In the genomic region with DNA sequence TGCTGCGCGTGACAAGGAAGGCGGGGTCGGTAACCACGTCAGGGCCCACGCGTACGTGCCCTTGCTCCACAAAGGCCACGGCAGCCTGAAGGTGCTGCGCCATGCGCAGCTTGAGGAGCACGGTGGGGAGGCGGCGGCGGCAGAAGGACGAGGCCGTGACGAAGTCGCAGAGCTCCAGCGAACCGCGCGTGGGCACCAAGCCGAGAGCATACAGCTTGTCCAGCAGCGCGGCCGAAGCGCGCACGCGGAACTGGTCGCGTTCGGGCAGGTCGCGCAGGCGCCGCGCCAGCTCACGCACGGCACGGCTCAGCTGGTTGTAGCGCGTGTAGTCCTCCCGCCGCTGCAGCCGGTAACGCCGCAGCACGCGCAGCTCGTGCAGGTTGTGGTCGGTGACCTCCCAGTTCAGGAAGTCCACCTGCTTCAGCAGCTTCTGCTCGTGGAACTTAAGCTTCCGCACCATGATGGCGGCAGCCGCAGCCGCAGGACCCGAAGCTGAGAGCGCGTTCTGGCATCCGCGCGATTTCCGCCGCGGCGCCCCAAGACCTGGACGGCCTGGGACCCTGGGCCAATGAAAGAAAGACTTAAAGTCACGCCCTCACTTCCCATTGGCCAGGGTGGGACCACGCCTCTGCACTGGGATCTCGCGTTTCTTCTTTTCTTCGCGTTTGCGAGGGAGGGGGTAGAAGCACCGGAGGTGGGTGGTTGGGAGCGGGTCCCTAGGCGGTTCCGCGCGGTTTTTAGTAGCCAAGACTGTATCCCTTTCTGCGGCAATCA, we compare ENCODE assay signal across 1 cellular context.
TF ChIP-seq lines count a peak whose summit lies in the region.

A gene with protein sequence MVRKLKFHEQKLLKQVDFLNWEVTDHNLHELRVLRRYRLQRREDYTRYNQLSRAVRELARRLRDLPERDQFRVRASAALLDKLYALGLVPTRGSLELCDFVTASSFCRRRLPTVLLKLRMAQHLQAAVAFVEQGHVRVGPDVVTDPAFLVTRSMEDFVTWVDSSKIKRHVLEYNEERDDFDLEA (minus strand): TSS at position 516 of the 774 bp plus-strand sequence. CDS start 56 bp downstream, at position 460.

TF ChIP-seq in HepG2, 621 proteins besides CTCF, POLR2A, EP300 and RAD21 (continued from another document and continues in another):
- TF ChIP-seq RERE (CRISPR knock-in tag; IDR thresholded peaks at IDR 0.05; ENCODE audit: low read depth) (0 out of 2 replicates have a peak, but pooled peaks have one; percentile 3), MNT (IDR thresholded peaks at IDR 0.05) (peak; percentile 30; the same call in 1 of the 2 replicates), CREBL2 (CRISPR knock-in tag; IDR thresholded peaks at IDR 0.05; ENCODE audit: borderline replicate concordance) (peak; percentile 90; the same call in 1 of the 2 replicates), SP1 (IDR thresholded peaks at IDR 0.05) (peak; percentile 39; the same call in 1 of the 2 replicates), SP1 (CRISPR knock-in tag; IDR thresholded peaks at IDR 0.05) (peak; percentile 67), KDM5B (CRISPR knock-in tag; IDR thresholded peaks at IDR 0.05; ENCODE audit: borderline replicate concordance) (peak; percentile 87; the same call in 1 of the 2 replicates), MAFG (CRISPR knock-in tag; IDR thresholded peaks at IDR 0.05) (no peak), ZKSCAN8 (CRISPR knock-in tag; IDR thresholded peaks at IDR 0.05; ENCODE audit: borderline replicate concordance) (no peak), CHCHD3 (CRISPR knock-in tag; IDR thresholded peaks at IDR 0.05) (peak; percentile 88; the same call in 1 of the 2 replicates), MED8 (CRISPR knock-in tag; IDR thresholded peaks at IDR 0.05; ENCODE audit: insufficient replicate concordance) (peak; percentile 32), ZNF772 (CRISPR knock-in tag; IDR thresholded peaks at IDR 0.05) (peak; percentile 61; the same call in 1 of the 2 replicates), ZNF737 (CRISPR knock-in tag; IDR thresholded peaks at IDR 0.05; ENCODE audit: borderline replicate concordance) (no peak), RFXAP (CRISPR knock-in tag; IDR thresholded peaks at IDR 0.05; ENCODE audit: borderline replicate concordance) (peak; percentile 86), FOXC1 (CRISPR knock-in tag; IDR thresholded peaks at IDR 0.05; ENCODE audit: borderline replicate concordance) (peak; percentile 61; the same call in 1 of the 2 replicates), NR0B2 (CRISPR knock-in tag; IDR thresholded peaks at IDR 0.05) (peak; percentile 92; the same call in 1 of the 2 replicates), YEATS4 (CRISPR knock-in tag; IDR thresholded peaks at IDR 0.05; ENCODE audit: borderline replicate concordance) (peak; percentile 96), HNF4A (CRISPR knock-in tag; IDR thresholded peaks at IDR 0.05) (peak; percentile 86), YY1 (IDR thresholded peaks at IDR 0.05; ENCODE audit: insufficient read depth, insufficient replicate concordance, low read depth, low read length) (peak; percentile 93), KDM3A (CRISPR knock-in tag; IDR thresholded peaks at IDR 0.05; ENCODE audit: low read depth) (peak; percentile 60; the same call in 1 of the 2 replicates), ZNF782 (CRISPR knock-in tag; IDR thresholded peaks at IDR 0.05; ENCODE audit: borderline replicate concordance) (peak; percentile 93), NR2C2 (CRISPR knock-in tag; IDR thresholded peaks at IDR 0.05; ENCODE audit: borderline replicate concordance) (peak; percentile 83), GABPB1 (CRISPR knock-in tag; IDR thresholded peaks at IDR 0.05) (peak; percentile 94), MATR3 (CRISPR knock-in tag; IDR thresholded peaks at IDR 0.05) (0 out of 2 replicates have a peak, but pooled peaks have one; percentile 35), ZNF761 (CRISPR knock-in tag; conservative IDR thresholded peaks at IDR 0.05) (0 out of 2 replicates have a peak, but pooled peaks have one; percentile 79), IRF2 (CRISPR knock-in tag; IDR thresholded peaks at IDR 0.05) (0 out of 2 replicates have a peak, but pooled peaks have one; percentile 15)
- TF ChIP-seq, protein P1, sequence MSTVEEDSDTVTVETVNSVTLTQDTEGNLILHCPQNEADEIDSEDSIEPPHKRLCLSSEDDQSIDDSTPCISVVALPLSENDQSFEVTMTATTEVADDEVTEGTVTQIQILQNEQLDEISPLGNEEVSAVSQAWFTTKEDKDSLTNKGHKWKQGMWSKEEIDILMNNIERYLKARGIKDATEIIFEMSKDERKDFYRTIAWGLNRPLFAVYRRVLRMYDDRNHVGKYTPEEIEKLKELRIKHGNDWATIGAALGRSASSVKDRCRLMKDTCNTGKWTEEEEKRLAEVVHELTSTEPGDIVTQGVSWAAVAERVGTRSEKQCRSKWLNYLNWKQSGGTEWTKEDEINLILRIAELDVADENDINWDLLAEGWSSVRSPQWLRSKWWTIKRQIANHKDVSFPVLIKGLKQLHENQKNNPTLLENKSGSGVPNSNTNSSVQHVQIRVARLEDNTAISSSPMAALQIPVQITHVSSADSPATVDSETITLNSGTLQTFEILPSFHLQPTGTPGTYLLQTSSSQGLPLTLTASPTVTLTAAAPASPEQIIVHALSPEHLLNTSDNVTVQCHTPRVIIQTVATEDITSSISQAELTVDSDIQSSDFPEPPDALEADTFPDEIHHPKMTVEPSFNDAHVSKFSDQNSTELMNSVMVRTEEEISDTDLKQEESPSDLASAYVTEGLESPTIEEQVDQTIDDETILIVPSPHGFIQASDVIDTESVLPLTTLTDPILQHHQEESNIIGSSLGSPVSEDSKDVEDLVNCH (CRISPR knock-in tag; IDR thresholded peaks at IDR 0.05): peak; percentile 62; the same call in 1 of the 2 replicates
- TF ChIP-seq, protein P2, sequence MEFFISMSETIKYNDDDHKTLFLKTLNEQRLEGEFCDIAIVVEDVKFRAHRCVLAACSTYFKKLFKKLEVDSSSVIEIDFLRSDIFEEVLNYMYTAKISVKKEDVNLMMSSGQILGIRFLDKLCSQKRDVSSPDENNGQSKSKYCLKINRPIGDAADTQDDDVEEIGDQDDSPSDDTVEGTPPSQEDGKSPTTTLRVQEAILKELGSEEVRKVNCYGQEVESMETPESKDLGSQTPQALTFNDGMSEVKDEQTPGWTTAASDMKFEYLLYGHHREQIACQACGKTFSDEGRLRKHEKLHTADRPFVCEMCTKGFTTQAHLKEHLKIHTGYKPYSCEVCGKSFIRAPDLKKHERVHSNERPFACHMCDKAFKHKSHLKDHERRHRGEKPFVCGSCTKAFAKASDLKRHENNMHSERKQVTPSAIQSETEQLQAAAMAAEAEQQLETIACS (CRISPR knock-in tag; IDR thresholded peaks at IDR 0.05): peak; percentile 73; the same call in 1 of the 2 replicates
- TF ChIP-seq, protein P3, sequence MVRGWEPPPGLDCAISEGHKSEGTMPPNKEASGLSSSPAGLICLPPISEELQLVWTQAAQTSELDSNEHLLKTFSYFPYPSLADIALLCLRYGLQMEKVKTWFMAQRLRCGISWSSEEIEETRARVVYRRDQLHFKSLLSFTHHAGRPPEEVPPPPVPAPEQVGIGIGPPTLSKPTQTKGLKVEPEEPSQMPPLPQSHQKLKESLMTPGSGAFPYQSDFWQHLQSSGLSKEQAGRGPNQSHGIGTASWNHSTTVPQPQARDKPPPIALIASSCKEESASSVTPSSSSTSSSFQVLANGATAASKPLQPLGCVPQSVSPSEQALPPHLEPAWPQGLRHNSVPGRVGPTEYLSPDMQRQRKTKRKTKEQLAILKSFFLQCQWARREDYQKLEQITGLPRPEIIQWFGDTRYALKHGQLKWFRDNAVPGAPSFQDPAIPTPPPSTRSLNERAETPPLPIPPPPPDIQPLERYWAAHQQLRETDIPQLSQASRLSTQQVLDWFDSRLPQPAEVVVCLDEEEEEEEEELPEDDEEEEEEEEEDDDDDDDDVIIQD (CRISPR knock-in tag; IDR thresholded peaks at IDR 0.05; ENCODE audit: low read depth): peak; percentile 70; the same call in 1 of the 2 replicates
- TF ChIP-seq, protein P4, sequence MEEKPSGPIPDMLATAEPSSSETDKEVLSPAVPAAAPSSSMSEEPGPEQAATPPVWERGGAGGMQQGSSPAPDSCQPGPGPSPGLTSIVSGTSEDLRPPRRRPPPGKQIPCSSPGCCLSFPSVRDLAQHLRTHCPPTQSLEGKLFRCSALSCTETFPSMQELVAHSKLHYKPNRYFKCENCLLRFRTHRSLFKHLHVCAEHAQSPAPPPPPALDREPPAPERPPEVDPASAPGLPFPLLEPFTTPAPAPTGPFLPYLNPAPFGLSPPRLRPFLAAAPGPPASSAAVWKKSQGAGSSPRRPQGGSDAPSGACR (CRISPR knock-in tag; IDR thresholded peaks at IDR 0.05): no peak
- TF ChIP-seq, protein P5, sequence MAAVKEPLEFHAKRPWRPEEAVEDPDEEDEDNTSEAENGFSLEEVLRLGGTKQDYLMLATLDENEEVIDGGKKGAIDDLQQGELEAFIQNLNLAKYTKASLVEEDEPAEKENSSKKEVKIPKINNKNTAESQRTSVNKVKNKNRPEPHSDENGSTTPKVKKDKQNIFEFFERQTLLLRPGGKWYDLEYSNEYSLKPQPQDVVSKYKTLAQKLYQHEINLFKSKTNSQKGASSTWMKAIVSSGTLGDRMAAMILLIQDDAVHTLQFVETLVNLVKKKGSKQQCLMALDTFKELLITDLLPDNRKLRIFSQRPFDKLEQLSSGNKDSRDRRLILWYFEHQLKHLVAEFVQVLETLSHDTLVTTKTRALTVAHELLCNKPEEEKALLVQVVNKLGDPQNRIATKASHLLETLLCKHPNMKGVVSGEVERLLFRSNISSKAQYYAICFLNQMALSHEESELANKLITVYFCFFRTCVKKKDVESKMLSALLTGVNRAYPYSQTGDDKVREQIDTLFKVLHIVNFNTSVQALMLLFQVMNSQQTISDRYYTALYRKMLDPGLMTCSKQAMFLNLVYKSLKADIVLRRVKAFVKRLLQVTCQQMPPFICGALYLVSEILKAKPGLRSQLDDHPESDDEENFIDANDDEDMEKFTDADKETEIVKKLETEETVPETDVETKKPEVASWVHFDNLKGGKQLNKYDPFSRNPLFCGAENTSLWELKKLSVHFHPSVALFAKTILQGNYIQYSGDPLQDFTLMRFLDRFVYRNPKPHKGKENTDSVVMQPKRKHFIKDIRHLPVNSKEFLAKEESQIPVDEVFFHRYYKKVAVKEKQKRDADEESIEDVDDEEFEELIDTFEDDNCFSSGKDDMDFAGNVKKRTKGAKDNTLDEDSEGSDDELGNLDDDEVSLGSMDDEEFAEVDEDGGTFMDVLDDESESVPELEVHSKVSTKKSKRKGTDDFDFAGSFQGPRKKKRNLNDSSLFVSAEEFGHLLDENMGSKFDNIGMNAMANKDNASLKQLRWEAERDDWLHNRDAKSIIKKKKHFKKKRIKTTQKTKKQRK (IDR thresholded peaks at IDR 0.05; ENCODE audit: low read length): no peak
